Comparison of ENCODE assay signal across 14 cellular contexts in the genomic region with DNA sequence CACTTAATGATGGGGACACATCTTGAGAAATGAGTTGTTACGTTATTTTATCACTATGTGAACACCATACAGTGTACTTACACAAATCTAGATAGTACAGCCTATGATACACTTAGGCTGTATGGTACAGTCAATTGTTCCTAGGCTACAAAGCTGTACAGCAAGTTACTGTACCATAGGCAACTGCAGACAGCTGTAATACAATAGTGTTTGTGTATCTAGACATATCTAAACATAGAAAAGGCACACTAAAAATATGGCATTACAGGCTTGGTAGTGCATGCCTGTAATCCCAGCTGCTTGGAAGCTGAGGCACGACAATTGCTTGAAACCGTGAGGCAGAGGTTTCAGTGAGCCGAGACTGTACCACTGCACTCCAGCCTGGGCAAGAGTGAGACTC. TPM values are rescaled to one million over a fixed set of nuclear protein-coding genes. Genes with fewer than 3 reads are reported as not detected.
DNase-seq lines count a peak whose midpoint lies in the region; ATAC-seq lines count a peak whose summit lies in the region.
"Had no signal": no experiment of that assay in that cellular context is flagged by ENCODE, and none has a peak within 500 bp of the region (broad histone marks: within the 10 kb centered on the region; RNA-seq: fewer than 3 reads in every experiment).

No MANE protein-coding gene starts in this region.

- H3K27ac Mint-ChIP-seq in activated naive CD8-positive, alpha-beta T cell treated with anti-CD3 and anti-CD28 coated beads, Interleukin-2, amount 50 U/mL, for 24 hours = no peak overlapping the region
- H3K27ac Mint-ChIP-seq in activated naive CD8-positive, alpha-beta T cell treated with anti-CD3 and anti-CD28 coated beads for 36 hours = no peak overlapping the region

- H3K27ac ChIP-seq in angular gyrus (ENCODE audit: low read depth, low read length) (peak overlapping the region; percentile 16), substantia nigra (ENCODE audit: low read depth, low read length, poor library complexity, severe bottlenecking) (peak overlapping the region; percentile 35)
- H3K27ac ChIP-seq: spleen, WERI-Rb-1 had no signal

- peaks cover 1% of the 10 kb centered on the region for H3K36me3 Mint-ChIP-seq in activated naive CD8-positive, alpha-beta T cell treated with anti-CD3 and anti-CD28 coated beads, Interleukin-2, amount 50 U/mL, for 24 hours (ENCODE audit: low read depth)
- H3K36me3 Mint-ChIP-seq in activated naive CD8-positive, alpha-beta T cell treated with anti-CD3 and anti-CD28 coated beads for 36 hours = no peaks in the 10 kb centered on the region

- peaks cover 15% of the 10 kb centered on the region for H3K4me1 Mint-ChIP-seq in activated naive CD8-positive, alpha-beta T cell treated with anti-CD3 and anti-CD28 coated beads, Interleukin-2, amount 50 U/mL, for 24 hours
- peaks cover 15% of the 10 kb centered on the region for H3K4me1 Mint-ChIP-seq in activated naive CD8-positive, alpha-beta T cell treated with anti-CD3 and anti-CD28 coated beads for 36 hours

- no peaks in the 10 kb centered on the region for H3K9me3 Mint-ChIP-seq in activated naive CD8-positive, alpha-beta T cell treated with anti-CD3 and anti-CD28 coated beads, Interleukin-2, amount 50 U/mL, for 24 hours
- H3K9me3 Mint-ChIP-seq in activated naive CD8-positive, alpha-beta T cell treated with anti-CD3 and anti-CD28 coated beads for 36 hours = no peaks in the 10 kb centered on the region

- no peak for DNase-seq in activated naive CD8-positive, alpha-beta T cell treated with anti-CD3 and anti-CD28 coated beads, Interleukin-2, amount 50 U/mL, for 24 hours
- no peak for DNase-seq in activated naive CD8-positive, alpha-beta T cell treated with anti-CD3 and anti-CD28 coated beads for 36 hours
- no peak for DNase-seq in left lobe of liver (ENCODE audit: low spot score)
- DNase-seq in substantia nigra (lab: John Stamatoyannopoulos, UW) = no peak
- DNase-seq in cerebellar cortex (ENCODE audit: low spot score) = no peak
- no peak for DNase-seq in NCI-H146 (lab: John Stamatoyannopoulos, UW)
- DNase-seq in NCI-H1048 (lab: John Stamatoyannopoulos, UW) = no peak
- DNase-seq: effector CD8-positive, alpha-beta T cell; foreskin melanocyte; Kasumi-1; NCI-H187; spleen; WERI-Rb-1 had no signal

- ATAC-seq in activated naive CD8-positive, alpha-beta T cell treated with anti-CD3 and anti-CD28 coated beads, Interleukin-2, amount 50 U/mL, for 24 hours = peak; percentile 49
- ATAC-seq in left lobe of liver = peak; percentile 19

- no peak overlapping the region for H3K4me3 Mint-ChIP-seq in activated naive CD8-positive, alpha-beta T cell treated with anti-CD3 and anti-CD28 coated beads, Interleukin-2, amount 50 U/mL, for 24 hours
- no peak overlapping the region for H3K4me3 Mint-ChIP-seq in activated naive CD8-positive, alpha-beta T cell treated with anti-CD3 and anti-CD28 coated beads for 36 hours

- no peaks in the 10 kb centered on the region for H3K27me3 Mint-ChIP-seq in activated naive CD8-positive, alpha-beta T cell treated with anti-CD3 and anti-CD28 coated beads, Interleukin-2, amount 50 U/mL, for 24 hours
- H3K27me3 Mint-ChIP-seq in activated naive CD8-positive, alpha-beta T cell treated with anti-CD3 and anti-CD28 coated beads for 36 hours = no peaks in the 10 kb centered on the region

RNA-seq across cellular contexts. Expression of a gene that starts 55.8 kb away (rescaled TPM):
- total RNA-seq in activated naive CD8-positive, alpha-beta T cell treated with anti-CD3 and anti-CD28 coated beads for 36 hours = 1 to 10 TPM; 1.5 to 1.6 TPM
- total RNA-seq in left lobe of liver = 29.5 TPM

Comparison
In these comparisons a context has a peak if more than half of its experiments do, and no peak if none do; other contexts are left out.
1. RNA of a gene that starts 55.8 kb away (total RNA-seq): 29.5 TPM in left lobe of liver (single experiment); 1.5 to 1.6 TPM in activated naive CD8-positive, alpha-beta T cell treated with anti-CD3 and anti-CD28 coated beads for 36 hours; every median in the first group is over 10 times any median in the second.